8 cellular contexts compared by ENCODE assay signal in genomic region chr7:30412810-30413504, GRCh38.
DNase-seq lines count a peak whose midpoint lies in the region; ATAC-seq and TF ChIP-seq lines count a peak whose summit lies in the region.

No MANE protein-coding gene starts in this region.

- CTCF ChIA-PET in activated CD4-positive, alpha-beta T cell treated with anti-CD3 and anti-CD28 coated beads for 36 hours (lab: Charles Lee) = interaction anchor here (0.6 to 1.0 kb wide), 2 partner anchors 48 to 151 kb away, joined by 3 read pairs; no protein-coding TSS in a partner anchor

- no peak for DNase-seq in activated CD4-positive, alpha-beta T cell treated with anti-CD3 and anti-CD28 coated beads for 36 hours
- DNase-seq in activated CD4-positive, alpha-beta T cell treated with anti-CD3 and anti-CD28 coated beads, Interleukin-2, amount 50 U/mL, for 48 hours = no peak
- DNase-seq in NCI-H146 treated with DMSO at 0.1 percent for 48 hours (lab: John Stamatoyannopoulos, UW; ENCODE audit: unreplicated experiment) (peak; percentile 1), amniotic epithelial cell (ENCODE audit: low read depth) (peak; percentile 76), right atrium auricular region (ENCODE audit: low spot score) (no peak), retinal pigment epithelial cell (ENCODE audit: low read depth) (peak; percentile 76)

- H3K36me3 ChIP-seq in right atrium auricular region = no peaks in the 10 kb centered on the region

- H3K27me3 ChIP-seq in right atrium auricular region = no peaks in the 10 kb centered on the region

- no peaks in the 10 kb centered on the region for H3K36me3 Mint-ChIP-seq in activated CD4-positive, alpha-beta T cell treated with anti-CD3 and anti-CD28 coated beads for 36 hours (ENCODE audit: low read depth)

- POLR2A ChIA-PET in activated CD4-positive, alpha-beta T cell treated with anti-CD3 and anti-CD28 coated beads for 36 hours (lab: Charles Lee) = no interaction called here

- TF ChIP-seq CTCF in right atrium auricular region (IDR thresholded peaks at IDR 0.05) (peak; percentile 29 to 72), retinal pigment epithelial cell (conservative IDR thresholded peaks at IDR 0.05; ENCODE audit: low read depth, low read length) (peak; percentile 56)

- H3K9me3 Mint-ChIP-seq in activated CD4-positive, alpha-beta T cell treated with anti-CD3 and anti-CD28 coated beads for 36 hours (ENCODE audit: low read depth) = no peaks in the 10 kb centered on the region

- no peak overlapping the region for H3K4me3 Mint-ChIP-seq in activated CD4-positive, alpha-beta T cell treated with anti-CD3 and anti-CD28 coated beads for 36 hours

- H3K4me1 ChIP-seq in right atrium auricular region = no peaks in the 10 kb centered on the region

- intact Hi-C loops in activated CD4-positive, alpha-beta T cell treated with anti-CD3 and anti-CD28 coated beads for 36 hours (cut with DNase I, micrococcal nuclease) = loop anchor here (2.0 to 5.0 kb wide), 2 partner anchors 136 to 251 kb away; no protein-coding TSS in a partner anchor

- H3K27ac ChIP-seq in right atrium auricular region = no peak overlapping the region

- no peaks in the 10 kb centered on the region for H3K4me1 Mint-ChIP-seq in activated CD4-positive, alpha-beta T cell treated with anti-CD3 and anti-CD28 coated beads for 36 hours

- no peaks in the 10 kb centered on the region for H3K9me3 ChIP-seq in right atrium auricular region

- ATAC-seq in activated CD4-positive, alpha-beta T cell treated with anti-CD3 and anti-CD28 coated beads for 36 hours = peak; percentile 60
- ATAC-seq in HG03520 (IDR thresholded peaks at IDR 0.05; ENCODE audit: unreplicated experiment) (no peak), HG02870 (IDR thresholded peaks at IDR 0.05; ENCODE audit: unreplicated experiment) (no peak)

- no peak overlapping the region for H3K27ac Mint-ChIP-seq in activated CD4-positive, alpha-beta T cell treated with anti-CD3 and anti-CD28 coated beads for 36 hours

- no peaks in the 10 kb centered on the region for H3K27me3 Mint-ChIP-seq in activated CD4-positive, alpha-beta T cell treated with anti-CD3 and anti-CD28 coated beads for 36 hours

- H3K4me3 ChIP-seq in right atrium auricular region (no peak overlapping the region), retinal pigment epithelial cell (ENCODE audit: low read length) (no peak overlapping the region)

Comparison
In these comparisons a context has a peak if more than half of its experiments do, and no peak if none do; other contexts are left out.
1. DNase-seq: peak in NCI-H146 treated with DMSO at 0.1 percent for 48 hours (single experiment), amniotic epithelial cell (single experiment) and retinal pigment epithelial cell (single experiment); none in activated CD4-positive, alpha-beta T cell treated with anti-CD3 and anti-CD28 coated beads for 36 hours (single experiment), activated CD4-positive, alpha-beta T cell treated with anti-CD3 and anti-CD28 coated beads, Interleukin-2, amount 50 U/mL, for 48 hours (0 of 2) and right atrium auricular region (single experiment).